ENCODE assay signal across 14 cellular contexts in genomic region chr12:6264402-6265037, GRCh38. TPM values are rescaled to one million over a fixed set of nuclear protein-coding genes. Genes with fewer than 3 reads are reported as not detected.
DNase-seq lines count a peak whose midpoint lies in the region; ATAC-seq and TF ChIP-seq lines count a peak whose summit lies in the region.
"Had no signal": no experiment of that assay in that cellular context is flagged by ENCODE, and none has a peak within 500 bp of the region (broad histone marks: within the 10 kb centered on the region; RNA-seq: fewer than 3 reads in every experiment).

No MANE protein-coding gene starts in this region.

- H3K4me3 ChIP-seq in mesodermal cell (ENCODE audit: extremely low read depth, insufficient read depth, low read length, poor library complexity, severe bottlenecking) = no peak overlapping the region
- no peak overlapping the region for H3K4me3 ChIP-seq in left ventricle myocardium inferior
- H3K4me3 ChIP-seq: dorsolateral prefrontal cortex had no signal

- no peaks in the 10 kb centered on the region for H3K36me3 Mint-ChIP-seq in natural killer cell treated with Interleukin-12 subunit alpha and Interleukin-12 subunit beta and Interleukin-15 and Interleukin-18, amount 100 ng/mL, for 72 hours
- no peaks in the 10 kb centered on the region for H3K36me3 Mint-ChIP-seq in natural killer cell

- WGBS in mesodermal cell (ENCODE audit: insufficient coverage in 2 of 2), 2 experiments = 87 to 89% methylated on average over 11 of the region's 11 CpGs

- H3K4me1 Mint-ChIP-seq in natural killer cell treated with Interleukin-12 subunit alpha and Interleukin-12 subunit beta and Interleukin-15 and Interleukin-18, amount 100 ng/mL, for 72 hours (ENCODE audit: low read depth in 2 of 2) = peaks cover 10 to 11% of the 10 kb centered on the region in 2 donors
- peaks cover 0 to 5% of the 10 kb centered on the region in 2 donors for H3K4me1 Mint-ChIP-seq in natural killer cell

- H3K9me3 ChIP-seq in mesodermal cell (ENCODE audit: control insufficient read depth, low read length) (no peaks in the 10 kb centered on the region), left ventricle myocardium inferior (replicated peaks) (no peaks in the 10 kb centered on the region)

- intact Hi-C loops in natural killer cell (cut with micrococcal nuclease) = loop anchor here (5.0 kb wide), 1 partner anchor 52 kb away; no protein-coding TSS in a partner anchor
- intact Hi-C loops in left ventricle myocardium inferior (cut with micrococcal nuclease) = no loop called here

- no peaks in the 10 kb centered on the region for H3K9me3 Mint-ChIP-seq in natural killer cell treated with Interleukin-12 subunit alpha and Interleukin-12 subunit beta and Interleukin-15 and Interleukin-18, amount 100 ng/mL, for 72 hours
- H3K9me3 Mint-ChIP-seq in natural killer cell = no peaks in the 10 kb centered on the region

- H3K27me3 Mint-ChIP-seq in natural killer cell treated with Interleukin-12 subunit alpha and Interleukin-12 subunit beta and Interleukin-15 and Interleukin-18, amount 100 ng/mL, for 72 hours = peaks cover 6 to 27% of the 10 kb centered on the region in 2 donors
- H3K27me3 Mint-ChIP-seq in natural killer cell (ENCODE audit: low read depth in 2 of 2) = peaks cover 0 to 7% of the 10 kb centered on the region in 2 donors

- ATAC-seq in natural killer cell treated with Interleukin-12 subunit alpha and Interleukin-12 subunit beta and Interleukin-15 and Interleukin-18, amount 100 ng/mL, for 72 hours = no peak
- no peak for ATAC-seq in natural killer cell
- ATAC-seq in HG02763 (IDR thresholded peaks at IDR 0.05; ENCODE audit: unreplicated experiment) = no peak
- no peak for ATAC-seq in GM18868 (IDR thresholded peaks at IDR 0.05; ENCODE audit: unreplicated experiment)

- TF ChIP-seq CTCF in natural killer cell (IDR thresholded peaks at IDR 0.05) (no peak), VCaP (conservative IDR thresholded peaks at IDR 0.05) (no peak), left ventricle myocardium inferior (IDR thresholded peaks at IDR 0.05; ENCODE audit: borderline replicate concordance) (no peak)

- peak; percentile 55 for DNase-seq in natural killer cell treated with Interleukin-12 subunit alpha and Interleukin-12 subunit beta and Interleukin-15 and Interleukin-18, amount 100 ng/mL, for 72 hours (ENCODE audit: low spot score)
- DNase-seq in natural killer cell (no peak), amygdala (lab: John Stamatoyannopoulos, UW) (no peak), left ventricle myocardium inferior (no peak)
- DNase-seq: amniotic stem cell; NCI-H2081; nucleus accumbens; stimulated activated CD4-positive, alpha-beta T cell treated with anti-CD3 and anti-CD28 coated beads, Interleukin-15, amount 100 ng/mL, for 24 hours had no signal

- H3K27ac ChIP-seq in VCaP (peak overlapping the region; percentile 84), mesodermal cell (ENCODE audit: low read depth, low read length, severe bottlenecking) (peak overlapping the region; percentile 36), left ventricle myocardium inferior (replicated peaks) (no peak overlapping the region)
- H3K27ac ChIP-seq: dorsolateral prefrontal cortex had no signal

- no peak overlapping the region for H3K27ac Mint-ChIP-seq in natural killer cell treated with Interleukin-12 subunit alpha and Interleukin-12 subunit beta and Interleukin-15 and Interleukin-18, amount 100 ng/mL, for 72 hours
- no peak overlapping the region for H3K27ac Mint-ChIP-seq in natural killer cell

- H3K36me3 ChIP-seq in mesodermal cell (ENCODE audit: control insufficient read depth, insufficient read depth, low read length) (no peaks in the 10 kb centered on the region), left ventricle myocardium inferior (no peaks in the 10 kb centered on the region)

- H3K4me3 Mint-ChIP-seq in natural killer cell treated with Interleukin-12 subunit alpha and Interleukin-12 subunit beta and Interleukin-15 and Interleukin-18, amount 100 ng/mL, for 72 hours = no peak overlapping the region
- H3K4me3 Mint-ChIP-seq in natural killer cell = no peak overlapping the region

- H3K27me3 ChIP-seq in left ventricle myocardium inferior (ENCODE audit: low read depth) = no peaks in the 10 kb centered on the region
- H3K27me3 ChIP-seq: dorsolateral prefrontal cortex had no signal

- H3K4me1 ChIP-seq in mesodermal cell (ENCODE audit: control insufficient read depth, insufficient read depth, low read length, poor library complexity, severe bottlenecking) (peaks cover 6% of the 10 kb centered on the region), left ventricle myocardium inferior (no peaks in the 10 kb centered on the region)

RNA-seq across cellular contexts. Expression of gene PLEKHG6, which starts 46.0 kb away (rescaled TPM):
- total RNA-seq in natural killer cell treated with Interleukin-12 subunit alpha and Interleukin-12 subunit beta and Interleukin-15 and Interleukin-18, amount 100 ng/mL, for 72 hours = not detected
- total RNA-seq in natural killer cell = not detected
- polyA plus RNA-seq in mesodermal cell (2013, experiment 1 of 2) = 2.1 TPM
- polyA plus RNA-seq in mesodermal cell (2013, experiment 2 of 2) = 0.71 TPM
- total RNA-seq in left ventricle myocardium inferior = 0.08 TPM
- total RNA-seq: RPMI7951 had no signal
